17 cellular contexts compared by ENCODE assay signal in the genomic region with DNA sequence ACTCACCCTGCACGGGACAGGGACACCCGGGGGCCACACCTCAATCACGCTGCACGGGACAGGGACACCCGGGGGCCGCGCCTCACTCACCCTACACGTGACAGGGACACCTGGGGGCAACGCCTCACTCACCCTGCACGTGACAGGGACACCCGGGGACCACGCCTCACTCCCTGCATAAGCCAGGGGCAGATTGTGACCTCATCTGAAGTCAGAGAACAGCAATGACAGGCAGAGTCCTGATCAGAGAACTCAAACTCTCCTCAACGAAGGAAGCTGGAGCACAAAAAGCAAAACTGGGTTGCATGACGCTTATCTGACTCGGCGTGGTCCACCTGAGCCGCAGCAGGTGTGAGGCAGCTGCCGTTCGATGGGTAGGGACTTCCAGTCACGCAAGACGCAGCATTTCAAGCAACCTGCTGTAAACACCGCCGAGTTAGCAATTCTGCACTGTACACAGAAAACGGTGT. TPM values are rescaled to one million over a fixed set of nuclear protein-coding genes. Genes with fewer than 3 reads are reported as not detected.
DNase-seq lines count a peak whose midpoint lies in the region; TF ChIP-seq lines count a peak whose summit lies in the region.
"Had no signal": no experiment of that assay in that cellular context is flagged by ENCODE, and none has a peak within 500 bp of the region (broad histone marks: within the 10 kb centered on the region; RNA-seq: fewer than 3 reads in every experiment).

No MANE protein-coding gene starts in this region.

- DNase-seq in NCI-H748 (lab: John Stamatoyannopoulos, UW; ENCODE audit: unreplicated experiment) (peak; percentile 77), NCI-H748 treated with DMSO at 0.1 percent for 48 hours (lab: John Stamatoyannopoulos, UW) (no peak), neuronal stem cell (ENCODE audit: low spot score) (no peak), RKO (ENCODE audit: low spot score) (no peak), amniotic stem cell (lab: John Stamatoyannopoulos, UW) (no peak), MV-4-11 (lab: John Stamatoyannopoulos, UW) (no peak)
- DNase-seq: ACHN; activated CD4-positive, alpha-beta T cell treated with anti-CD3 and anti-CD28 coated beads for 1 hour; COR-L47; NCI-H226; stimulated activated CD4-positive, alpha-beta T cell treated with anti-CD3 and anti-CD28 coated beads, Interleukin-1b, Interleukin-23, amount 100 ng/mL, for 48 hours; T-helper 1 cell had no signal

- H2BK120ac ChIP-seq in neuronal stem cell (ENCODE audit: low read depth, low read length): no peak overlapping the region

- H4K20me1 ChIP-seq in SU-DHL-6 (ENCODE audit: low read depth, low read length): no peaks in the 10 kb centered on the region

- H3K18ac ChIP-seq in neuronal stem cell (ENCODE audit: low read length): no peak overlapping the region

- H2AK5ac ChIP-seq in neuronal stem cell (ENCODE audit: low read depth, low read length): no peak overlapping the region

- WGBS in neuronal stem cell (ENCODE audit: extremely low coverage in 2 of 2, insufficient read length in 2 of 2, insufficient replicate concordance in 1 of 2), 2 donors: no CpG with 5 or more reads among the region's 24 CpGs

- H3K14ac ChIP-seq in neuronal stem cell (ENCODE audit: low read length): no peak overlapping the region

- POLR2A ChIA-PET in HEK293 (lab: Yijun Ruan, JAX): no interaction called here

- H3K27ac ChIP-seq in HEK293 (ENCODE audit: extremely low read depth, low read depth, low read length) (no peak overlapping the region), SU-DHL-6 (ENCODE audit: low read depth, low read length) (peak overlapping the region; percentile 87), neuronal stem cell (replicated peaks; ENCODE audit: low read length) (no peak overlapping the region)
- H3K27ac ChIP-seq: gastroesophageal sphincter, thoracic aorta had no signal

- no peak overlapping the region for H2BK15ac ChIP-seq in neuronal stem cell (ENCODE audit: low read length)

- peaks cover 5% of the 10 kb centered on the region for H3K79me1 ChIP-seq in neuronal stem cell (ENCODE audit: low read depth, low read length)

- H3K36me3 ChIP-seq in HEK293 (ENCODE audit: control insufficient read depth in 2 of 2, insufficient read depth in 1 of 2, low read length in 2 of 2): no peaks in the 10 kb centered on the region; a peak in 1 of 3 replicates
- H3K36me3 ChIP-seq in SU-DHL-6 (ENCODE audit: low read length): peaks cover 17% of the 10 kb centered on the region; the same call in 1 of the 2 replicates
- peaks cover 0 to 4% of the 10 kb centered on the region in 2 donors for H3K36me3 ChIP-seq in neuronal stem cell (replicated peaks in 1 of 2; ENCODE audit: control insufficient read depth in 2 of 2, insufficient read depth in 2 of 2, low read length in 2 of 2)
- H3K36me3 ChIP-seq: gastroesophageal sphincter, thoracic aorta had no signal

- H3K9me2 ChIP-seq in SU-DHL-6 (replicated peaks; ENCODE audit: insufficient read depth, low read length): no peaks in the 10 kb centered on the region

- H3K79me2 ChIP-seq in SU-DHL-6 (ENCODE audit: insufficient read depth, low read length): peaks cover 57% of the 10 kb centered on the region

- no peak overlapping the region for H3K4ac ChIP-seq in neuronal stem cell (ENCODE audit: low read length)

- peak overlapping the region; percentile 40 for H3K9ac ChIP-seq in SU-DHL-6 (ENCODE audit: low read length)
- H3K9ac ChIP-seq in neuronal stem cell (ENCODE audit: low read depth, low read length, poor library complexity): no peak overlapping the region

- peaks cover 21% of the 10 kb centered on the region for H3F3A ChIP-seq in SU-DHL-6 (ENCODE audit: insufficient read depth)

- CTCF ChIA-PET in HEK293 (lab: Yijun Ruan, JAX): no interaction called here

- no peak overlapping the region for H2BK12ac ChIP-seq in neuronal stem cell (ENCODE audit: low read length)

- H3K4me3 ChIP-seq in HEK293 (ENCODE audit: low read depth, low read length) (no peak overlapping the region), SU-DHL-6 (ENCODE audit: insufficient read depth, low read length, poor library complexity, severe bottlenecking) (no peak overlapping the region), neuronal stem cell (ENCODE audit: low read length in 2 of 2) (no peak overlapping the region)
- H3K4me3 ChIP-seq: gastroesophageal sphincter, thoracic aorta had no signal

- H3K4me2 ChIP-seq in SU-DHL-6 (ENCODE audit: low read depth, low read length, poor library complexity, severe bottlenecking): peak overlapping the region; percentile 67
- H3K4me2 ChIP-seq in neuronal stem cell (ENCODE audit: insufficient read depth, low read length, poor library complexity, severe bottlenecking): no peak overlapping the region

- H3K9me3 ChIP-seq in HEK293 (ENCODE audit: control insufficient read depth, insufficient read depth, low read depth, low read length) (no peaks in the 10 kb centered on the region), SU-DHL-6 (ENCODE audit: insufficient read depth, low read length) (no peaks in the 10 kb centered on the region), neuronal stem cell (replicated peaks in 1 of 2; ENCODE audit: control insufficient read depth in 2 of 2, insufficient read depth in 1 of 2, low read depth in 1 of 2, low read length in 2 of 2) (peaks cover 0 to 4% of the 10 kb centered on the region in 2 donors)

- peak overlapping the region; percentile 55 for H3K23ac ChIP-seq in neuronal stem cell (ENCODE audit: low read depth, low read length, poor library complexity)

- no peak overlapping the region for H2BK5ac ChIP-seq in neuronal stem cell (ENCODE audit: low read length)

- no peak for TF ChIP-seq CTCF in HEK293 (tag by site-specific recombination; IDR thresholded peaks at IDR 0.05)
- no peak for TF ChIP-seq CTCF in SU-DHL-6 (IDR thresholded peaks at IDR 0.05; ENCODE audit: insufficient read depth, low read length, poor library complexity, severe bottlenecking)

- H3K4me1 ChIP-seq in HEK293 (ENCODE audit: control insufficient read depth, insufficient read depth, low read length) (peaks cover 6% of the 10 kb centered on the region; the same call in 1 of the 2 replicates), neuronal stem cell (ENCODE audit: control insufficient read depth in 2 of 2, insufficient read depth in 1 of 2, low read depth in 1 of 2, low read length in 2 of 2) (peaks cover 0 to 7% of the 10 kb centered on the region in 2 donors)

- H2AFZ ChIP-seq in SU-DHL-6 (ENCODE audit: low read depth, low read length, severe bottlenecking) (no peak overlapping the region), neuronal stem cell (ENCODE audit: low read length) (no peak overlapping the region)

- H4K91ac ChIP-seq in neuronal stem cell (ENCODE audit: low read depth, low read length, poor library complexity): no peak overlapping the region

- H3K27me3 ChIP-seq in SU-DHL-6 (ENCODE audit: low read length): no peaks in the 10 kb centered on the region
- H3K27me3 ChIP-seq in neuronal stem cell (ENCODE audit: control insufficient read depth in 3 of 3, insufficient read depth in 3 of 3, low read depth in 1 of 3, low read length in 3 of 3): peaks cover 3 to 41% (median 9%) of the 10 kb centered on the region in 3 experiments

- no peak overlapping the region for H4K8ac ChIP-seq in neuronal stem cell (ENCODE audit: low read depth, low read length)

TF ChIP-seq in HEK293, 187 proteins besides CTCF, POLR2A, EP300 and RAD21:
- TF ChIP-seq KLF1 (tag by site-specific recombination; IDR thresholded peaks at IDR 0.05): peak; percentile 79
- TF ChIP-seq ZNF311 (tag by site-specific recombination; IDR thresholded peaks at IDR 0.05; ENCODE audit: borderline replicate concordance): no peak
TF ChIP-seq in HEK293: peak in this region for 1.

RNA-seq across cellular contexts. Expression of gene TERT, which starts 3.2 kb away (rescaled TPM):
- polyA plus RNA-seq in neuronal stem cell (2013, experiment 1 of 2): 2.5 TPM
- polyA plus RNA-seq in neuronal stem cell (2013, experiment 2 of 2): 2.5 TPM
- polyA plus RNA-seq: neural cell had no signal

RNA-seq across cellular contexts. Expression of gene CLPTM1L, which starts 53.3 kb away (rescaled TPM):
- polyA plus RNA-seq in neuronal stem cell (2013, experiment 1 of 2): 49.2 TPM
- polyA plus RNA-seq in neuronal stem cell (2013, experiment 2 of 2): 50.1 TPM
